18 cellular contexts compared by ENCODE assay signal in genomic region chr18:66999003-66999402, GRCh38.
"Had no signal": no experiment of that assay in that cellular context is flagged by ENCODE, and none has a peak within 500 bp of the region (broad histone marks: within the 10 kb centered on the region; RNA-seq: fewer than 3 reads in every experiment).

No MANE protein-coding gene starts in this region.

- ATAC-seq: K562 had no signal

- DNase-seq: Kasumi-1, MM.1S, NCI-H1092 treated with DMSO at 0.1 percent for 48 hours, NCI-H1436, NCI-H187, NCI-H2029, NCI-H2081 treated with DMSO at 0.1 percent for 48 hours, NCI-H2171, NCI-H226, NCI-H446, NCI-H510A, NCI-H524 treated with DMSO at 0.1 percent for 48 hours, NCI-H69, NCI-H774, Right ventricle myocardium superior, RPMI8226, SIG-M5 had no signal
